Comparison of ENCODE assay signal across 18 cellular contexts in genomic region chr10:37703833-37704382, GRCh38.
"Had no signal": no experiment of that assay in that cellular context is flagged by ENCODE, and none has a peak within 500 bp of the region (broad histone marks: within the 10 kb centered on the region; RNA-seq: fewer than 3 reads in every experiment).

No MANE protein-coding gene starts in this region.

- DNase-seq: activated CD4-positive, alpha-beta T cell treated with anti-CD3 and anti-CD28 coated beads, Interleukin-2, amount 50 U/mL, for 1 hour; activated effector memory CD4-positive, alpha-beta T cell treated with Interleukin-2 at 50 U/mL for 16 hours; activated naive CD4-positive, alpha-beta T cell treated with Interleukin-2 at 50 U/mL for 16 hours; activated T-cell treated with anti-CD3 and anti-CD28 coated beads for 4 hours; body of pancreas; cerebellar nuclear complex; colonic mucosa; effector CD8-positive, alpha-beta T cell; esophagus squamous epithelium; foreskin melanocyte; left cardiac atrium; left ventricle myocardium superior; mammary epithelial cell; stimulated activated CD4-positive, alpha-beta T cell treated with anti-CD3 and anti-CD28 coated beads, Interleukin-2, amount 100 ng/mL, for 48 hours; stimulated activated naive CD4-positive, alpha-beta T cell treated with Interleukin-2 at 50 U/mL for 16 hours; T-helper 2 cell had no signal

- ATAC-seq: body of pancreas; left ventricle myocardium superior; natural killer cell treated with Interleukin-12 subunit alpha and Interleukin-12 subunit beta and Interleukin-15 and Interleukin-18, amount 100 ng/mL, for 72 hours; WTC11 had no signal
